Comparison of ENCODE assay signal across 6 cellular contexts in genomic region chr1:154556422-154556821, GRCh38. TPM values are rescaled to one million over a fixed set of nuclear protein-coding genes. Genes with fewer than 3 reads are reported as not detected.
DNase-seq lines count a peak whose midpoint lies in the region; ATAC-seq and TF ChIP-seq lines count a peak whose summit lies in the region.

No MANE protein-coding gene starts in this region.

- H3K27me3 ChIP-seq in H9 (ENCODE audit: insufficient read depth, low read length), result no peaks in the 10 kb centered on the region
- H3K27me3 ChIP-seq in neuronal stem cell (ENCODE audit: control insufficient read depth in 3 of 3, insufficient read depth in 3 of 3, low read depth in 1 of 3, low read length in 3 of 3), result no peaks in the 10 kb centered on the region

- H3K4me3 ChIP-seq in neuronal stem cell (ENCODE audit: low read length in 2 of 2), result peak overlapping the region in 1 of 2 donors; percentile 83

- no peak overlapping the region for H3K14ac ChIP-seq in H9 (ENCODE audit: insufficient read depth, low read length)
- H3K14ac ChIP-seq in neuronal stem cell (ENCODE audit: low read length), result no peak overlapping the region

- H3K9me3 ChIP-seq in H9 (ENCODE audit: control insufficient read depth, low read depth, low read length) (no peaks in the 10 kb centered on the region), neuronal stem cell (replicated peaks in 1 of 2; ENCODE audit: control insufficient read depth in 2 of 2, insufficient read depth in 1 of 2, low read depth in 1 of 2, low read length in 2 of 2) (no peaks in the 10 kb centered on the region)

- H3K4me1 ChIP-seq in H9 (ENCODE audit: insufficient read depth, low read length) (no peaks in the 10 kb centered on the region; the same call in 1 of the 2 replicates), neuronal stem cell (ENCODE audit: control insufficient read depth in 2 of 2, insufficient read depth in 1 of 2, low read depth in 1 of 2, low read length in 2 of 2) (peaks cover 17% of the 10 kb centered on the region in 2 donors)

- H4K91ac ChIP-seq in H9 (ENCODE audit: insufficient read length, low read depth, low read length), result no peak overlapping the region
- H4K91ac ChIP-seq in neuronal stem cell (ENCODE audit: low read depth, low read length, poor library complexity), result no peak overlapping the region

- CTCF ChIA-PET in MCF 10A (lab: Yijun Ruan, JAX), result interaction anchor here (0.7 to 2.3 kb wide), 6 partner anchors 9 to 616 kb away, joined by 3 to 12 read pairs (median 4); partner anchors contain the start of gene KRTCAP2

- H2BK12ac ChIP-seq in H9 (ENCODE audit: insufficient read length, low read depth, low read length) (no peak overlapping the region), neuronal stem cell (ENCODE audit: low read length) (no peak overlapping the region)

- H3T11ph ChIP-seq in H9 (ENCODE audit: low read length), result no peak overlapping the region

- H3K9ac ChIP-seq in H9 (ENCODE audit: extremely low read depth, insufficient read length, low read length) (no peak overlapping the region), neuronal stem cell (ENCODE audit: low read depth, low read length, poor library complexity) (no peak overlapping the region)

- ATAC-seq in GM19023 (IDR thresholded peaks at IDR 0.05; ENCODE audit: unreplicated experiment) (no peak), GM21367 (IDR thresholded peaks at IDR 0.05; ENCODE audit: unreplicated experiment) (no peak)

- H3K23ac ChIP-seq in H9 (ENCODE audit: insufficient read length, low read depth, low read length), result no peak overlapping the region
- H3K23ac ChIP-seq in neuronal stem cell (ENCODE audit: low read depth, low read length, poor library complexity), result no peak overlapping the region

- TF ChIP-seq CTCF in H9 (conservative IDR thresholded peaks at IDR 0.05), result no peak
- no peak for TF ChIP-seq CTCF in MCF 10A (IDR thresholded peaks at IDR 0.05; ENCODE audit: unreplicated experiment)

- H4K8ac ChIP-seq in H9 (replicated peaks; ENCODE audit: insufficient read length, low read depth, low read length), result no peak overlapping the region
- no peak overlapping the region for H4K8ac ChIP-seq in neuronal stem cell (ENCODE audit: low read depth, low read length)

- no TSS peak for BruUV-seq in MCF 10A (replicated peaks; lab: Mats Ljungman, UMichigan)

- DNase-seq in H9 (no peak), MCF 10A (ENCODE audit: unreplicated experiment) (no peak), neuronal stem cell (ENCODE audit: low spot score) (no peak), foreskin melanocyte (no peak)

- POLR2A ChIA-PET in MCF 10A (lab: Yijun Ruan, JAX), result interaction anchor here (0.8 to 1.5 kb wide), 3 partner anchors 17 to 150 kb away, joined by 3 to 5 read pairs (median 3); no protein-coding TSS in a partner anchor

- H3K27ac Mint-ChIP-seq in H9 (peak overlapping the region; percentile 48 to 95 (median 83); a peak in 6 of 7 replicates), MCF 10A (ENCODE audit: low read depth, unreplicated experiment) (peak overlapping the region; percentile 65)

- H2AFZ ChIP-seq in H9 (ENCODE audit: low read length) (no peak overlapping the region), neuronal stem cell (ENCODE audit: low read length) (no peak overlapping the region)

- WGBS in H9 (ENCODE audit: extremely low coverage, insufficient read length, low lambda C conversion rate), result no CpG with 5 or more reads among the region's 4 CpGs
- no CpG with 5 or more reads among the region's 4 CpGs for WGBS in neuronal stem cell (ENCODE audit: extremely low coverage in 2 of 2, insufficient read length in 2 of 2, insufficient replicate concordance in 1 of 2), 2 donors

- H3K36me3 Mint-ChIP-seq in H9 (ENCODE audit: insufficient read depth in 1 of 3, low read depth in 3 of 3), result peaks cover 32 to 55% (median 51%) of the 10 kb centered on the region in 3 experiments
- H3K36me3 Mint-ChIP-seq in MCF 10A (ENCODE audit: insufficient read depth, unreplicated experiment), result peaks cover 59% of the 10 kb centered on the region

- intact Hi-C loops in MCF 10A (cut with micrococcal nuclease), result loop anchor here (5.0 kb wide), 2 partner anchors 446 to 496 kb away; partner anchors contain the start of genes ADAM15 and ZBTB7B

- no peaks in the 10 kb centered on the region for H3K27me3 Mint-ChIP-seq in H9 (ENCODE audit: low read depth)
- H3K27me3 Mint-ChIP-seq in MCF 10A (ENCODE audit: insufficient read depth, unreplicated experiment), result no peaks in the 10 kb centered on the region

- H3K79me2 ChIP-seq in H9 (ENCODE audit: insufficient read depth, low read length), result peaks cover 9% of the 10 kb centered on the region; the same call in 1 of the 2 replicates

- no peak overlapping the region for H2BK20ac ChIP-seq in H9 (ENCODE audit: low read depth, low read length, poor library complexity, severe bottlenecking)

- H3K4me1 Mint-ChIP-seq in H9 (peaks cover 24 to 26% of the 10 kb centered on the region in 2 experiments), MCF 10A (ENCODE audit: insufficient read depth, unreplicated experiment) (peaks cover 23% of the 10 kb centered on the region)

- peaks cover 39 to 54% of the 10 kb centered on the region in 2 donors for H3K36me3 ChIP-seq in neuronal stem cell (replicated peaks in 1 of 2; ENCODE audit: control insufficient read depth in 2 of 2, insufficient read depth in 2 of 2, low read length in 2 of 2)

- no peak overlapping the region for H3K56ac ChIP-seq in H9 (ENCODE audit: insufficient read length, low read depth, low read length)

- H2BK5ac ChIP-seq in H9 (ENCODE audit: insufficient read length, low read length) (no peak overlapping the region), neuronal stem cell (ENCODE audit: low read length) (no peak overlapping the region)

- H2BK120ac ChIP-seq in H9 (ENCODE audit: low read depth, low read length, poor library complexity, severe bottlenecking) (no peak overlapping the region), neuronal stem cell (ENCODE audit: low read depth, low read length) (no peak overlapping the region)

- H4K5ac ChIP-seq in H9 (ENCODE audit: insufficient read length, low read depth, low read length), result no peak overlapping the region

- H2BK15ac ChIP-seq in H9 (ENCODE audit: low read depth, low read length) (no peak overlapping the region), neuronal stem cell (ENCODE audit: low read length) (no peak overlapping the region)

- H2AK5ac ChIP-seq in H9 (ENCODE audit: insufficient read length, low read length) (no peak overlapping the region), neuronal stem cell (ENCODE audit: low read depth, low read length) (no peak overlapping the region)

- H3K27ac ChIP-seq in H9 (ENCODE audit: insufficient read length, low read depth, low read length) (no peak overlapping the region), neuronal stem cell (replicated peaks; ENCODE audit: low read length) (no peak overlapping the region)

- peaks cover 5% of the 10 kb centered on the region for H3K79me1 ChIP-seq in H9 (ENCODE audit: insufficient read depth, low read depth, low read length, poor library complexity, severe bottlenecking)
- peaks cover 4% of the 10 kb centered on the region for H3K79me1 ChIP-seq in neuronal stem cell (ENCODE audit: low read depth, low read length)

- no peak overlapping the region for H3K18ac ChIP-seq in H9 (ENCODE audit: insufficient read length, low read depth, low read length)
- no peak overlapping the region for H3K18ac ChIP-seq in neuronal stem cell (ENCODE audit: low read length)

- no peak overlapping the region for H3K4ac ChIP-seq in H9 (ENCODE audit: low read depth, low read length)
- no peak overlapping the region for H3K4ac ChIP-seq in neuronal stem cell (ENCODE audit: low read length)

- H3K4me2 ChIP-seq in H9 (ENCODE audit: insufficient read depth, insufficient read length, low read length) (peak overlapping the region; percentile 97), neuronal stem cell (ENCODE audit: insufficient read depth, low read length, poor library complexity, severe bottlenecking) (peak overlapping the region; percentile 35)

- peaks cover 0 to 4% of the 10 kb centered on the region in 2 experiments; a peak in 1 of 5 replicates for H3K9me3 Mint-ChIP-seq in H9
- H3K9me3 Mint-ChIP-seq in MCF 10A (ENCODE audit: unreplicated experiment), result no peaks in the 10 kb centered on the region

- H4K20me1 ChIP-seq in H9 (ENCODE audit: control insufficient read depth, insufficient read depth, insufficient read length), result no peaks in the 10 kb centered on the region

- H3K23me2 ChIP-seq in H9 (ENCODE audit: insufficient read length, low read depth, low read length, poor library complexity, severe bottlenecking), result peaks cover 11% of the 10 kb centered on the region

- peak overlapping the region; percentile 88 to 97 for H3K4me3 Mint-ChIP-seq in H9
- peak overlapping the region; percentile 76 for H3K4me3 Mint-ChIP-seq in MCF 10A (ENCODE audit: unreplicated experiment)

RNA-seq across cellular contexts. Expression of gene UBE2Q1, which starts 2.0 kb away (rescaled TPM):
- 105 and 108 TPM in 2 replicates for total RNA-seq in H9 (2021)
- 103 and 111 TPM in 2 replicates for total RNA-seq in MCF 10A (2022)
- polyA plus RNA-seq in neuronal stem cell (2013, experiment 1 of 2), result 50.6 TPM
- 49.4 TPM for polyA plus RNA-seq in neuronal stem cell (2013, experiment 2 of 2)

RNA-seq across cellular contexts. Expression of gene CHRNB2, which starts 11.2 kb away (rescaled TPM):
- total RNA-seq in H9 (2021) (1.8 and 1.9 TPM in 2 replicates), MCF 10A (2022) (0.15 and 0.21 TPM in 2 replicates)
- 0.66 TPM for polyA plus RNA-seq in neuronal stem cell (2013, experiment 1 of 2)
- 0.51 TPM for polyA plus RNA-seq in neuronal stem cell (2013, experiment 2 of 2)

RNA-seq across cellular contexts. Expression of gene ADAR, which starts 51.6 kb away (rescaled TPM):
- total RNA-seq in H9 (2021), result 228 and 236 TPM in 2 replicates
- total RNA-seq in MCF 10A (2022), result 168 and 196 TPM in 2 replicates
- polyA plus RNA-seq in neuronal stem cell (2013, experiment 1 of 2), result 63.7 TPM
- polyA plus RNA-seq in neuronal stem cell (2013, experiment 2 of 2), result 66.8 TPM

RNA-seq across cellular contexts. Expression of gene SHE, which starts 54.2 kb away (rescaled TPM):
- total RNA-seq in H9 (2021), result 0.35 and 0.48 TPM in 2 replicates
- not detected in 2 replicates for total RNA-seq in MCF 10A (2022)
- 0.10 TPM for polyA plus RNA-seq in neuronal stem cell (2013, experiment 1 of 2)
- polyA plus RNA-seq in neuronal stem cell (2013, experiment 2 of 2), result 0.03 TPM

RNA-seq across cellular contexts. Expression of gene TDRD10, which starts 54.4 kb away (rescaled TPM):
- 0.31 TPM in 1 of 2 replicates, not detected in the other for total RNA-seq in H9 (2021)
- total RNA-seq in MCF 10A (2022), result not detected in 2 replicates
- polyA plus RNA-seq in neuronal stem cell (2013, experiment 1 of 2), result not detected
- polyA plus RNA-seq in neuronal stem cell (2013, experiment 2 of 2), result not detected
